ENCODE assay signal across 15 cellular contexts in the genomic region with DNA sequence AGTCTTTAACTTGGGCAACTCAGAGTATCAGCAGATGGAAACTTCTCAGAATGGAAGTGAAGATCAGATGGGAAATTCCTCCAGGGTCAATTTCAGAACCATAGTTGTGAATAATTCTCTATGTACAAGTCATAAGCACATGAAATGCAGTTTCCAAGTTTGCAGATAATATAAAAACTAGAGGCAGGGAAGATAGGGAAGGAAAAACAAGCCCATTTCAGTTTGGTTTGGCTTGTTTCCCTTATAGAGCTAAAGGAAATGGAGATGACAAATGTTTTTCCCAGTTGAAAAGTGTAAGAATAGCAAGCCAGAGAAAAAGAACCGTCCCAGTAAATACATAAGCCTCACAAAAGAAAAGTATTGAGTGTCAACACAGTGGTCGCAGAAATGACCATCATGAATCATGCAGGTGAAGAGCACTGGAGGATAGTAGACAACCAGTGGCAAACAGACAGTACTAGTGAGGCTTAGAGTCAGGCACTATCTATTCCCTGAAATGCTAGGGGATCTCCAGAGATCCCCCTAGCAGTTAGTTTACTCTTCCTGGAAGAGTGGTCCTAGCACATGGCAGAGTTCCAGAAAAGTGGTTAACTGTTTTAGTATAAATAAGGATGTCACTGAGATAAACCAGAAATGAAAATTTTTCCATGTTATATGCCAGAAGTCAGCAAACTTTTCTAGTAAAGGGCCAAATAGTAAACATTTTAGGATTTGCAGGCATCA.
DNase-seq lines count a peak whose midpoint lies in the region; ATAC-seq and TF ChIP-seq lines count a peak whose summit lies in the region.
"Had no signal": no experiment of that assay in that cellular context is flagged by ENCODE, and none has a peak within 500 bp of the region (broad histone marks: within the 10 kb centered on the region; RNA-seq: fewer than 3 reads in every experiment).

No MANE protein-coding gene starts in this region.

- H3K4me1 ChIP-seq in heart right ventricle (peaks cover 3 to 58% (median 34%) of the 10 kb centered on the region in 9 donors), psoas muscle (no peaks in the 10 kb centered on the region), body of pancreas (no peaks in the 10 kb centered on the region)
- H3K4me1 ChIP-seq: colonic mucosa had no signal

- no peak for TF ChIP-seq POLR2A in body of pancreas (IDR thresholded peaks at IDR 0.05)

- H3K27ac ChIP-seq in heart right ventricle (peak overlapping the region in 9 of 10 donors; percentile 30 to 91 (median 78)), psoas muscle (peak overlapping the region; percentile 54), body of pancreas (no peak overlapping the region)
- H3K27ac ChIP-seq: colonic mucosa had no signal

- in situ Hi-C loops in astrocyte of the spinal cord (cut with HindIII; ENCODE audit: low sequenced_read_pairs), result no loop called here

- TF ChIP-seq CTCF in astrocyte of the spinal cord (IDR thresholded peaks at IDR 0.05; ENCODE audit: low read depth, low read length) (no peak), heart right ventricle (IDR thresholded peaks at IDR 0.05) (no peak), psoas muscle (IDR thresholded peaks at IDR 0.05) (no peak), body of pancreas (IDR thresholded peaks at IDR 0.05) (no peak)

- intact Hi-C loops in heart right ventricle (cut with DNase I) (loop anchor here in 2 of 10 donors (5.0 to 10.0 kb wide), 2 partner anchors 68 to 160 kb away; no protein-coding TSS in a partner anchor), psoas muscle (cut with DNase I) (no loop called here), body of pancreas (cut with DNase I) (no loop called here)

- DNase-seq in AG20443 (ENCODE audit: low spot score), result peak; percentile 13
- peak; percentile 58 for DNase-seq in astrocyte of the spinal cord (ENCODE audit: low read depth, low spot score)
- no peak for DNase-seq in heart right ventricle
- no peak for DNase-seq in psoas muscle
- no peak for DNase-seq in COLO829 (ENCODE audit: low spot score)
- no peak for DNase-seq in body of pancreas
- no peak for DNase-seq in NCI-H510A treated with DMSO at 0.1 percent for 48 hours (lab: John Stamatoyannopoulos, UW)
- DNase-seq: activated naive CD4-positive, alpha-beta T cell; colonic mucosa; glutamatergic neuron; KG1; NCI-H187; SIG-M5; stimulated activated CD8-positive, alpha-beta memory T cell treated with anti-CD3 and anti-CD28 coated beads, Interleukin-4, amount 100 ng/mL, for 48 hours had no signal

- 39 to 62% methylated on average over 2 of the region's 2 CpGs for WGBS in heart right ventricle, 2 donors
- 34 to 41% (median 37%) methylated on average over 2 of the region's 2 CpGs for WGBS in psoas muscle, 3 donors
- 34 to 39% methylated on average over 2 of the region's 2 CpGs for WGBS in body of pancreas, 2 donors

- H3K27me3 ChIP-seq in heart right ventricle (no peaks in the 10 kb centered on the region), psoas muscle (ENCODE audit: insufficient read depth in 3 of 3, low read length in 2 of 3) (no peaks in the 10 kb centered on the region), body of pancreas (no peaks in the 10 kb centered on the region)
- H3K27me3 ChIP-seq: colonic mucosa had no signal

- peak in 6 of 8 donors; percentile 16 to 59 (median 46) for ATAC-seq in heart right ventricle
- ATAC-seq in psoas muscle, result no peak
- ATAC-seq in body of pancreas, result no peak
- ATAC-seq in GM19023 (IDR thresholded peaks at IDR 0.05; ENCODE audit: unreplicated experiment), result no peak

- H3K9me3 ChIP-seq in heart right ventricle (no peaks in the 10 kb centered on the region), psoas muscle (no peaks in the 10 kb centered on the region), body of pancreas (no peaks in the 10 kb centered on the region)
- H3K9me3 ChIP-seq: colonic mucosa had no signal

- H3K36me3 ChIP-seq in heart right ventricle (no peaks in the 10 kb centered on the region), psoas muscle (ENCODE audit: insufficient read depth in 1 of 2, low read depth in 1 of 2) (no peaks in the 10 kb centered on the region), body of pancreas (replicated peaks in 1 of 2; ENCODE audit: insufficient read depth in 1 of 2, low read depth in 2 of 2) (no peaks in the 10 kb centered on the region)
- H3K36me3 ChIP-seq: colonic mucosa had no signal

- no peak overlapping the region for H3K4me3 ChIP-seq in astrocyte of the spinal cord (ENCODE audit: low read depth, low read length)
- H3K4me3 ChIP-seq in heart right ventricle, result no peak overlapping the region
- no peak overlapping the region for H3K4me3 ChIP-seq in psoas muscle
- H3K4me3 ChIP-seq in body of pancreas, result no peak overlapping the region
- H3K4me3 ChIP-seq: colonic mucosa had no signal

Comparison
In these comparisons a context has a peak if more than half of its experiments do, and no peak if none do; other contexts are left out.
1. DNase-seq: peak in AG20443 (single experiment) and astrocyte of the spinal cord (single experiment); none in heart right ventricle (0 of 2), psoas muscle (0 of 2), COLO829 (single experiment), body of pancreas (0 of 4) and NCI-H510A treated with DMSO at 0.1 percent for 48 hours (single experiment).
2. ATAC-seq: peak in heart right ventricle (6 of 8); none in psoas muscle (0 of 4), body of pancreas (single experiment) and GM19023 (single experiment).
3. H3K27ac ChIP-seq: peak in heart right ventricle (9 of 10) and psoas muscle (single experiment); none in body of pancreas (0 of 4).